Comparison of ENCODE assay signal across 1 cellular context in genomic region chr19:7870571-7871279, GRCh38.
TF ChIP-seq lines count a peak whose summit lies in the region.

No MANE protein-coding gene starts in this region.

TF ChIP-seq in HepG2, 621 proteins besides CTCF, POLR2A, EP300 and RAD21 (continues in another document):
- TF ChIP-seq ZNF7 (CRISPR knock-in tag; IDR thresholded peaks at IDR 0.05) = no peak
- TF ChIP-seq XRCC5 (optimal IDR thresholded peaks at IDR 0.05; ENCODE audit: low read length) = peak; percentile 9
- no peak for TF ChIP-seq ATF2 (CRISPR knock-in tag; IDR thresholded peaks at IDR 0.05)
- TF ChIP-seq, protein P1, sequence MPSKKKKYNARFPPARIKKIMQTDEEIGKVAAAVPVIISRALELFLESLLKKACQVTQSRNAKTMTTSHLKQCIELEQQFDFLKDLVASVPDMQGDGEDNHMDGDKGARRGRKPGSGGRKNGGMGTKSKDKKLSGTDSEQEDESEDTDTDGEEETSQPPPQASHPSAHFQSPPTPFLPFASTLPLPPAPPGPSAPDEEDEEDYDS (CRISPR knock-in tag; IDR thresholded peaks at IDR 0.05) = peak; percentile 66; the same call in 1 of the 2 replicates
- no peak for TF ChIP-seq ZNF143 (CRISPR knock-in tag; IDR thresholded peaks at IDR 0.05)
- TF ChIP-seq ZNF337 (CRISPR knock-in tag; IDR thresholded peaks at IDR 0.05; ENCODE audit: borderline replicate concordance, low read depth) = no peak
- TF ChIP-seq SMARCC2 (IDR thresholded peaks at IDR 0.05) = no peak
- TF ChIP-seq SAP130 (CRISPR knock-in tag; IDR thresholded peaks at IDR 0.05; ENCODE audit: low read depth) = peak; percentile 66
- TF ChIP-seq, protein P2, sequence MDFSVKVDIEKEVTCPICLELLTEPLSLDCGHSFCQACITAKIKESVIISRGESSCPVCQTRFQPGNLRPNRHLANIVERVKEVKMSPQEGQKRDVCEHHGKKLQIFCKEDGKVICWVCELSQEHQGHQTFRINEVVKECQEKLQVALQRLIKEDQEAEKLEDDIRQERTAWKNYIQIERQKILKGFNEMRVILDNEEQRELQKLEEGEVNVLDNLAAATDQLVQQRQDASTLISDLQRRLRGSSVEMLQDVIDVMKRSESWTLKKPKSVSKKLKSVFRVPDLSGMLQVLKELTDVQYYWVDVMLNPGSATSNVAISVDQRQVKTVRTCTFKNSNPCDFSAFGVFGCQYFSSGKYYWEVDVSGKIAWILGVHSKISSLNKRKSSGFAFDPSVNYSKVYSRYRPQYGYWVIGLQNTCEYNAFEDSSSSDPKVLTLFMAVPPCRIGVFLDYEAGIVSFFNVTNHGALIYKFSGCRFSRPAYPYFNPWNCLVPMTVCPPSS (IDR thresholded peaks at IDR 0.05) = no peak
- TF ChIP-seq PAF1 (CRISPR knock-in tag; IDR thresholded peaks at IDR 0.05) = no peak
- TF ChIP-seq, protein P3, sequence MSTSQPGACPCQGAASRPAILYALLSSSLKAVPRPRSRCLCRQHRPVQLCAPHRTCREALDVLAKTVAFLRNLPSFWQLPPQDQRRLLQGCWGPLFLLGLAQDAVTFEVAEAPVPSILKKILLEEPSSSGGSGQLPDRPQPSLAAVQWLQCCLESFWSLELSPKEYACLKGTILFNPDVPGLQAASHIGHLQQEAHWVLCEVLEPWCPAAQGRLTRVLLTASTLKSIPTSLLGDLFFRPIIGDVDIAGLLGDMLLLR (CRISPR knock-in tag; IDR thresholded peaks at IDR 0.05) = no peak
- TF ChIP-seq ZSCAN12 (CRISPR knock-in tag; IDR thresholded peaks at IDR 0.05) = no peak
- TF ChIP-seq SP4 (CRISPR knock-in tag; IDR thresholded peaks at IDR 0.05) = peak; percentile 98
- TF ChIP-seq MBNL3 (CRISPR knock-in tag; conservative IDR thresholded peaks at IDR 0.05) = no peak
- TF ChIP-seq MXI1 (IDR thresholded peaks at IDR 0.05; ENCODE audit: borderline replicate concordance, low read depth, low read length) = peak; percentile 34; the same call in 1 of the 3 replicates
- no peak for TF ChIP-seq HCFC1 (IDR thresholded peaks at IDR 0.05; ENCODE audit: low read depth, low read length)
- TF ChIP-seq, protein P4, sequence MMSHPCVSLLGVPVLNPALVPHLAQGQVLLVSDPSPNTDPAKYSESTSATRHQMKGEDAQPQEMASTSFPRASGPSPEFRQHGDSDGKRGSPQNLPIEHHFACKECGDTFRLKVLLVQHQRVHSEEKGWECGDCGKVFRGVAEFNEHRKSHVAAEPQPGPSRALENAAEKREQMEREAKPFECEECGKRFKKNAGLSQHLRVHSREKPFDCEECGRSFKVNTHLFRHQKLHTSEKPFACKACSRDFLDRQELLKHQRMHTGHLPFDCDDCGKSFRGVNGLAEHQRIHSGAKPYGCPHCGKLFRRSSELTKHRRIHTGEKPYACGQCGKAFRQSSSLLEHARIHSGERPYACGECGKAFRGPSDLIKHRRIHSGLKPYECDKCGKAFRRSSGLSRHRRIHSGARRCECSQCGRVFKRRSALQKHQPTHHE (CRISPR knock-in tag; IDR thresholded peaks at IDR 0.05; ENCODE audit: borderline replicate concordance) = no peak
- no peak for TF ChIP-seq DPF2 (CRISPR knock-in tag; IDR thresholded peaks at IDR 0.05; ENCODE audit: borderline replicate concordance, low read depth)
- peak; percentile 40; the same call in 1 of the 2 replicates for TF ChIP-seq ZBTB38 (CRISPR knock-in tag; IDR thresholded peaks at IDR 0.05)
- TF ChIP-seq HMG20B (CRISPR knock-in tag; conservative IDR thresholded peaks at IDR 0.05) = no peak
- 0 out of 2 replicates have a peak, but pooled peaks have one; percentile 52 for TF ChIP-seq KLF12 (CRISPR knock-in tag; IDR thresholded peaks at IDR 0.05; ENCODE audit: borderline replicate concordance)
- TF ChIP-seq ETV5 (CRISPR knock-in tag; IDR thresholded peaks at IDR 0.05; ENCODE audit: borderline replicate concordance) = no peak
- 0 out of 2 replicates have a peak, but pooled peaks have one; percentile 25 for TF ChIP-seq AKAP8 (CRISPR knock-in tag; IDR thresholded peaks at IDR 0.05)
- TF ChIP-seq ATM (IDR thresholded peaks at IDR 0.05; ENCODE audit: borderline replicate concordance) = no peak
- peak; percentile 69 for TF ChIP-seq MNT (IDR thresholded peaks at IDR 0.05)
- TF ChIP-seq MTF2 (CRISPR knock-in tag; IDR thresholded peaks at IDR 0.05; ENCODE audit: borderline replicate concordance) = no peak
- no peak for TF ChIP-seq SIX1 (CRISPR knock-in tag; IDR thresholded peaks at IDR 0.05; ENCODE audit: borderline replicate concordance)
- TF ChIP-seq YEATS2 (CRISPR knock-in tag; IDR thresholded peaks at IDR 0.05; ENCODE audit: borderline replicate concordance) = no peak
- TF ChIP-seq NCOA5 (CRISPR knock-in tag; IDR thresholded peaks at IDR 0.05) = no peak
- TF ChIP-seq ZNF672 (CRISPR knock-in tag; IDR thresholded peaks at IDR 0.05) = no peak
- TF ChIP-seq ZNF407 (CRISPR knock-in tag; IDR thresholded peaks at IDR 0.05; ENCODE audit: not compliant biosample characterization) = no peak
- no peak for TF ChIP-seq ZSCAN21 (CRISPR knock-in tag; IDR thresholded peaks at IDR 0.05; ENCODE audit: borderline replicate concordance)
- 0 out of 2 replicates have a peak, but pooled peaks have one; percentile 16 for TF ChIP-seq SPEN (CRISPR knock-in tag; IDR thresholded peaks at IDR 0.05; ENCODE audit: low read depth)
- no peak for TF ChIP-seq GABPA (IDR thresholded peaks at IDR 0.05; ENCODE audit: low read depth, low read length)
- TF ChIP-seq GABPA (CRISPR knock-in tag; IDR thresholded peaks at IDR 0.05; ENCODE audit: low read depth) = no peak
- TF ChIP-seq ZNF18 (CRISPR knock-in tag; IDR thresholded peaks at IDR 0.05; ENCODE audit: insufficient replicate concordance) = peak; percentile 46
- TF ChIP-seq ZFP1 (CRISPR knock-in tag; IDR thresholded peaks at IDR 0.05) = no peak
- 0 out of 2 replicates have a peak, but pooled peaks have one; percentile 21 for TF ChIP-seq GABPB1 (CRISPR knock-in tag; IDR thresholded peaks at IDR 0.05)
- TF ChIP-seq ZNF44 (CRISPR knock-in tag; IDR thresholded peaks at IDR 0.05) = no peak
- TF ChIP-seq TFDP1 (CRISPR knock-in tag; IDR thresholded peaks at IDR 0.05; ENCODE audit: borderline replicate concordance) = no peak
- TF ChIP-seq HNF4G (IDR thresholded peaks at IDR 0.05; ENCODE audit: borderline replicate concordance, low read depth, low read length) = no peak
- no peak for TF ChIP-seq HNF4G (CRISPR knock-in tag; IDR thresholded peaks at IDR 0.05; ENCODE audit: borderline replicate concordance, low read depth)
- TF ChIP-seq FIP1L1 (IDR thresholded peaks at IDR 0.05; ENCODE audit: borderline replicate concordance, insufficient read depth, low read depth, low read length) = no peak
- TF ChIP-seq ZKSCAN5 (CRISPR knock-in tag; IDR thresholded peaks at IDR 0.05) = no peak
- TF ChIP-seq NFKB2 (CRISPR knock-in tag; IDR thresholded peaks at IDR 0.05; ENCODE audit: borderline replicate concordance) = 0 out of 2 replicates have a peak, but pooled peaks have one; percentile 26
- no peak for TF ChIP-seq HNF4A (CRISPR knock-in tag; IDR thresholded peaks at IDR 0.05)
- TF ChIP-seq SP1 (IDR thresholded peaks at IDR 0.05) = peak; percentile 37; the same call in 1 of the 2 replicates
- peak; percentile 81 for TF ChIP-seq SP1 (CRISPR knock-in tag; IDR thresholded peaks at IDR 0.05)
- TF ChIP-seq HNRNPLL (IDR thresholded peaks at IDR 0.05; ENCODE audit: low read depth, low read length, poor library complexity, severe bottlenecking) = peak; percentile 35
